16 cellular contexts compared by ENCODE assay signal in the genomic region with DNA sequence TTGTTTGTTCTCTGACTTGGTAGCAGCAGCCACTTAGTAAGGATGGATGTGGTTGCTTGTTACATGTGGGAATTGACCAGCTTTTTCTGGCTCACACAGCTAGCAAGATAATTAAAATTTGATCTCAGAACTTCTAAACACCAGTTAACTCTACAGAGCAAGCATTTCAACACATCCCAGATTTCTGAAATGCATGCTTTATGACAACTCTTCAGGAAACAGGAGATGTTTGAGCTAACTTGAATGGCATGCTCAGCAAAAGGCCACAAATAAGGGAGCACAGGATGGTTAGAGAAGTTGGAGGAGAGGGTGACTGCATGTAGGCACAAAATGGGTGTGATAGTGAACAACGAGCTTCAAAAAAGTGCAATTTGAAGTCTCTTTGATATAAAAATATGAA.
DNase-seq lines count a peak whose midpoint lies in the region; ATAC-seq and TF ChIP-seq lines count a peak whose summit lies in the region.
"Had no signal": no experiment of that assay in that cellular context is flagged by ENCODE, and none has a peak within 500 bp of the region (broad histone marks: within the 10 kb centered on the region; RNA-seq: fewer than 3 reads in every experiment).

No MANE protein-coding gene starts in this region.

- intact Hi-C loops in MCF 10A (cut with micrococcal nuclease) (no loop called here), mammary epithelial cell (cut with micrococcal nuclease) (no loop called here), ascending aorta (cut with DNase I) (no loop called here)

- H3K27ac Mint-ChIP-seq in MCF 10A (ENCODE audit: low read depth, unreplicated experiment): peak overlapping the region; percentile 29
- H3K27ac Mint-ChIP-seq: CD14-positive monocyte; CD8-positive, alpha-beta memory T cell; HFFc6 had no signal

- no peaks in the 10 kb centered on the region for H3K79me2 ChIP-seq in mammary epithelial cell (ENCODE audit: insufficient read depth, low read length)

- CTCF ChIA-PET in MCF 10A (lab: Yijun Ruan, JAX): no interaction called here
- CTCF ChIA-PET in mammary epithelial cell (lab: Charles Lee; ENCODE audit: low non-redundant PET): no interaction called here

- H3K4me3 Mint-ChIP-seq in MCF 10A (ENCODE audit: unreplicated experiment): no peak overlapping the region
- H3K4me3 Mint-ChIP-seq: CD14-positive monocyte; CD8-positive, alpha-beta memory T cell; HFFc6 had no signal

- 69% methylated on average over 1 of the region's 1 CpG for WGBS in mammary epithelial cell (ENCODE audit: low coverage, missing lambda C conversion rate)

- no peak overlapping the region for H3K9ac ChIP-seq in mammary epithelial cell (ENCODE audit: insufficient read depth, low read length)

- in situ Hi-C loops in mammary epithelial cell (cut with MboI; ENCODE audit: low sequenced_read_pairs in 2 of 2): no loop called here

- no TSS peak for BruUV-seq in MCF 10A (replicated peaks; lab: Mats Ljungman, UMichigan)
- no TSS peak for BruUV-seq in mammary epithelial cell (replicated peaks; lab: Mats Ljungman, UMichigan)

- TF ChIP-seq CTCF in MCF 10A (IDR thresholded peaks at IDR 0.05; ENCODE audit: unreplicated experiment) (no peak), mammary epithelial cell (conservative IDR thresholded peaks at IDR 0.05 in 1 of 2, IDR thresholded peaks at IDR 0.05 in 1 of 2; ENCODE audit: extremely low read depth in 1 of 2, insufficient read depth in 1 of 2, low read depth in 1 of 2, low read length in 2 of 2) (no peak), cardiac fibroblast (IDR thresholded peaks at IDR 0.05; ENCODE audit: low read depth, low read length) (no peak), foreskin fibroblast (IDR thresholded peaks at IDR 0.05; ENCODE audit: low read depth, low read length) (no peak), ascending aorta (IDR thresholded peaks at IDR 0.05) (no peak)

- peaks cover 27% of the 10 kb centered on the region for H3K4me1 Mint-ChIP-seq in MCF 10A (ENCODE audit: insufficient read depth, unreplicated experiment)
- H3K4me1 Mint-ChIP-seq: CD14-positive monocyte; CD8-positive, alpha-beta memory T cell had no signal

- ATAC-seq in HG03097 (IDR thresholded peaks at IDR 0.05; ENCODE audit: low FRiP score, unreplicated experiment): no peak

- H3K27me3 Mint-ChIP-seq in MCF 10A (ENCODE audit: insufficient read depth, unreplicated experiment): no peaks in the 10 kb centered on the region
- H3K27me3 Mint-ChIP-seq: CD8-positive, alpha-beta memory T cell had no signal

- no peak for DNase-seq in MCF 10A (ENCODE audit: unreplicated experiment)
- no peak for DNase-seq in mammary epithelial cell
- DNase-seq in cardiac fibroblast (ENCODE audit: low read depth in 2 of 2): peak; percentile 28 to 37
- peak; percentile 37 to 58 for DNase-seq in foreskin fibroblast
- no peak for DNase-seq in hepatic stellate cell (ENCODE audit: low spot score)
- DNase-seq in NCI-H1694 (lab: John Stamatoyannopoulos, UW): no peak
- no peak for DNase-seq in ascending aorta (ENCODE audit: low spot score in 2 of 2)
- DNase-seq: Caco-2; CD8-positive, alpha-beta memory T cell; DND-41; GDM1; HFFc6 had no signal

- POLR2A ChIA-PET in MCF 10A (lab: Yijun Ruan, JAX): interaction anchor here (1.0 to 1.8 kb wide), 2 partner anchors 8 to 167 kb away, joined by 3 to 5 read pairs; a partner anchor contains a TSS

- no peak overlapping the region for H3K27ac ChIP-seq in mammary epithelial cell (ENCODE audit: insufficient read depth, low read depth, low read length)
- no peak overlapping the region for H3K27ac ChIP-seq in ascending aorta
- H3K27ac ChIP-seq: 22Rv1 had no signal

- H3K4me2 ChIP-seq in mammary epithelial cell (ENCODE audit: insufficient read depth, low read depth, low read length): no peak overlapping the region

- dilution Hi-C loops in mammary epithelial cell (cut with HindIII; ENCODE audit: low sequenced_read_pairs): no loop called here

- H3K9me3 Mint-ChIP-seq in MCF 10A (ENCODE audit: unreplicated experiment): no peaks in the 10 kb centered on the region

- H3K36me3 Mint-ChIP-seq in MCF 10A (ENCODE audit: insufficient read depth, unreplicated experiment): no peaks in the 10 kb centered on the region
- H3K36me3 Mint-ChIP-seq: CD14-positive monocyte; CD8-positive, alpha-beta memory T cell had no signal

- H3K4me3 ChIP-seq in mammary epithelial cell (replicated peaks in 1 of 3; ENCODE audit: insufficient read depth in 1 of 3, low read depth in 2 of 3, low read length in 3 of 3) (no peak overlapping the region), cardiac fibroblast (replicated peaks in 1 of 2; ENCODE audit: low read depth in 2 of 2, low read length in 2 of 2) (no peak overlapping the region), foreskin fibroblast (ENCODE audit: low read depth in 1 of 2, low read length in 2 of 2) (no peak overlapping the region), ascending aorta (no peak overlapping the region)
- H3K4me3 ChIP-seq: HAP-1 had no signal

- H3K36me3 ChIP-seq in mammary epithelial cell (ENCODE audit: insufficient read depth, low read length): no peaks in the 10 kb centered on the region
- H3K36me3 ChIP-seq in ascending aorta: no peaks in the 10 kb centered on the region
- H3K36me3 ChIP-seq: HAP-1 had no signal

- H3K27me3 ChIP-seq in mammary epithelial cell (ENCODE audit: insufficient read depth, low read length) (peaks cover 1% of the 10 kb centered on the region), ascending aorta (no peaks in the 10 kb centered on the region)

- no peaks in the 10 kb centered on the region for H4K20me1 ChIP-seq in mammary epithelial cell (ENCODE audit: insufficient read depth, low read length)

- no peak overlapping the region for H2AFZ ChIP-seq in mammary epithelial cell (ENCODE audit: low read depth, low read length)

- H3K4me1 ChIP-seq in mammary epithelial cell (ENCODE audit: insufficient read depth, low read length) (no peaks in the 10 kb centered on the region), ascending aorta (no peaks in the 10 kb centered on the region)
- H3K4me1 ChIP-seq: Caco-2, HAP-1 had no signal

- H3K9me3 ChIP-seq in mammary epithelial cell (replicated peaks; ENCODE audit: insufficient read depth, low read length) (no peaks in the 10 kb centered on the region), ascending aorta (peaks cover 0 to 9% of the 10 kb centered on the region in 2 donors)
- H3K9me3 ChIP-seq: Caco-2, HAP-1 had no signal

Comparison
In these comparisons a context has a peak if more than half of its experiments do, and no peak if none do; other contexts are left out.
1. DNase-seq: peak in cardiac fibroblast (2 of 2) and foreskin fibroblast (2 of 2); none in MCF 10A (single experiment), mammary epithelial cell (single experiment), hepatic stellate cell (single experiment), NCI-H1694 (single experiment) and ascending aorta (0 of 2).